14 cellular contexts compared by ENCODE assay signal in genomic region chr9:125959980-125960619, GRCh38.
DNase-seq lines count a peak whose midpoint lies in the region; ATAC-seq, FAIRE-seq and TF ChIP-seq lines count a peak whose summit lies in the region.
"Had no signal": no experiment of that assay in that cellular context is flagged by ENCODE, and none has a peak within 500 bp of the region (broad histone marks: within the 10 kb centered on the region; RNA-seq: fewer than 3 reads in every experiment).

No MANE protein-coding gene starts in this region.

- peak; percentile 19 for TF ChIP-seq CTCF in astrocyte of the spinal cord (IDR thresholded peaks at IDR 0.05; ENCODE audit: low read depth, low read length)

- peak; percentile 74 for FAIRE-seq in frontal cortex (lab: Jason Lieb, UNC)

- H3K9me3 ChIP-seq in MG63, result no peaks in the 10 kb centered on the region
- H3K9me3 ChIP-seq: BE2C had no signal

- H3K27me3 ChIP-seq in MG63, result no peaks in the 10 kb centered on the region
- H3K27me3 ChIP-seq: BE2C had no signal

- peak; percentile 37 for DNase-seq in MG63
- DNase-seq in astrocyte of the spinal cord (ENCODE audit: low read depth, low spot score), result peak; percentile 55
- peak; percentile 29 to 34 for DNase-seq in frontal cortex (ENCODE audit: low spot score in 2 of 2)
- DNase-seq in putamen (ENCODE audit: low spot score), result peak; percentile 78
- DNase-seq in SKM-1 treated with dmso at 0.1 percent for 144 hours (lab: John Stamatoyannopoulos, UW; ENCODE audit: unreplicated experiment), result no peak
- DNase-seq: BE2C; CD4-positive, alpha-beta memory T cell; H9; NCI-H1417 treated with DMSO at 0.1 percent for 48 hours; NCI-H2081; NCI-H345; PC-9 had no signal

- in situ Hi-C loops in astrocyte of the spinal cord (cut with HindIII; ENCODE audit: low sequenced_read_pairs), result no loop called here

- no peak for ATAC-seq in HG02885 (IDR thresholded peaks at IDR 0.05; ENCODE audit: poor library complexity, unreplicated experiment)
- no peak for ATAC-seq in HG03135 (IDR thresholded peaks at IDR 0.05; ENCODE audit: unreplicated experiment)

- H3K36me3 ChIP-seq in MG63, result no peaks in the 10 kb centered on the region
- H3K36me3 ChIP-seq: BE2C had no signal

- H3K4me3 ChIP-seq in MG63 (no peak overlapping the region), astrocyte of the spinal cord (ENCODE audit: low read depth, low read length) (no peak overlapping the region)
- H3K4me3 ChIP-seq: PC-9 had no signal
